ENCODE assay signal across 8 cellular contexts in the genomic region with DNA sequence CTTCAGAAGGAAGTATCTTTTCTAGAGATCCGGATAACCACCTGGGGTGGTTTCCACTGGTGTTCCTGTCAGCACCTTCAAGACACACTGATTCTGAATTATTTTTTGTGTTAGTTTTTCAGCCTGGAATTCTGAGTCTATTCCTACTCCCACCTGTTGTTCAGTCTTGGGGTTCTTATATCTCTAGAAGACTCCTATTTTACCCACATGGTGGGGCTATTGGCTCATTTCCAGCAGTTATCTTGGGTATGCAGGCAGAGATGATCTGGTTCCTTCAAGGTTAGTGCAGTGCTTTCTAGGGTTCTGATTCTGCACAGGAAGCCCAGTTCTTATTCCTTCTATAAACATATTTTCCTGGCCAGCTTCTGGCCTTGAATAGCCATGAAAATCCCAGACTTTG.
DNase-seq lines count a peak whose midpoint lies in the region; ATAC-seq lines count a peak whose summit lies in the region.

No MANE protein-coding gene starts in this region.

- DNase-seq in COLO829 (ENCODE audit: low spot score): peak; percentile 13
- DNase-seq in NCI-H526 (lab: John Stamatoyannopoulos, UW): peak; percentile 31 to 58
- peak; percentile 15 for DNase-seq in activated naive CD4-positive, alpha-beta T cell treated with anti-CD3 and anti-CD28 coated beads, Interleukin-2, amount 50 U/mL, for 16 hours
- peak; percentile 31 to 53 for DNase-seq in lung microvascular endothelial cell (ENCODE audit: low read depth in 2 of 2)
- DNase-seq in NCI-H2029 (lab: John Stamatoyannopoulos, UW): no peak
- DNase-seq in middle frontal gyrus (ENCODE audit: extremely low spot score, low spot score): no peak

- ATAC-seq in GM19463 (IDR thresholded peaks at IDR 0.05; ENCODE audit: unreplicated experiment) (peak; percentile 60), HG03039 (IDR thresholded peaks at IDR 0.05; ENCODE audit: unreplicated experiment) (no peak)

Comparison
In these comparisons a context has a peak if more than half of its experiments do, and no peak if none do; other contexts are left out.
1. DNase-seq: peak in COLO829 (single experiment), NCI-H526 (2 of 2), activated naive CD4-positive, alpha-beta T cell treated with anti-CD3 and anti-CD28 coated beads, Interleukin-2, amount 50 U/mL, for 16 hours (single experiment) and lung microvascular endothelial cell (2 of 2); none in NCI-H2029 (single experiment) and middle frontal gyrus (single experiment).